Comparison of ENCODE assay signal across 18 cellular contexts in the genomic region with DNA sequence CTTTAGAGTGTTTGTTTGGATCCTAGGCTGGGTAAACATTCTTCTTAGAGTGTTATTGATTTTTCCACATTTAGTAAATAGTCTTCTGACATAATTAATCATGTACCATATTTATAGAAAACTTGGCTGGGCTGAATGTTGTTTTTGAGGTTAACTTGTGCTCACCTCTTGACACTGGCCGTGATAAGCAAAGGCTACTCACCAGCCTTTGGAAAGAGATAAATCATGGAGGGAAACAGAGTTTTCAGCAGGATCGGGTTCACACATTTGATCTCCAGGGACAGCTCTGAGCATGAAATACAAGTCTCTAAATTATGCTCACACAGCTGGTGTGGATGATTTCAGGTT. TPM values are rescaled to one million over a fixed set of nuclear protein-coding genes. Genes with fewer than 3 reads are reported as not detected.
A peak's percentile ranks its signal among the peaks of the same experiment; 100 is the strongest.
DNase-seq lines count a peak whose midpoint lies in the region; ATAC-seq and TF ChIP-seq lines count a peak whose summit lies in the region.
"Had no signal": no experiment of that assay in that cellular context is flagged by ENCODE, and none has a peak within 500 bp of the region (broad histone marks: within the 10 kb centered on the region; RNA-seq: fewer than 3 reads in every experiment).

No MANE protein-coding gene starts in this region.

- intact Hi-C loops in right lobe of liver (cut with DNase I): no loop called here

- in situ Hi-C loops in brain microvascular endothelial cell (cut with HindIII; ENCODE audit: low pct_ligation_motif_present, low sequenced_read_pairs): no loop called here

- 11% methylated on average over 2 of the region's 2 CpGs for WGBS in right lobe of liver (ENCODE audit: insufficient coverage, low coverage, low lambda C conversion rate, missing lambda C conversion rate)

- no peaks in the 10 kb centered on the region for H3K4me1 ChIP-seq in right lobe of liver
- peaks cover 24% of the 10 kb centered on the region for H3K4me1 ChIP-seq in Karpas-422 (ENCODE audit: low read length)
- peaks cover 3% of the 10 kb centered on the region for H3K4me1 ChIP-seq in osteoblast (ENCODE audit: insufficient read depth, low read length)

- no peaks in the 10 kb centered on the region for H4K20me1 ChIP-seq in Karpas-422 (ENCODE audit: insufficient read depth, low read depth, low read length)
- H4K20me1 ChIP-seq in osteoblast (ENCODE audit: insufficient read depth, low read length): no peaks in the 10 kb centered on the region

- ATAC-seq in right lobe of liver: peak; percentile 8 to 51 (median 47)

- H3K9me3 ChIP-seq in right lobe of liver (no peaks in the 10 kb centered on the region), Karpas-422 (ENCODE audit: low read length) (no peaks in the 10 kb centered on the region), osteoblast (ENCODE audit: low read depth, low read length) (no peaks in the 10 kb centered on the region)
- H3K9me3 ChIP-seq: thyroid gland had no signal

- H3K4me2 ChIP-seq in Karpas-422 (ENCODE audit: low read depth, low read length, poor library complexity, severe bottlenecking): no peak overlapping the region
- H3K4me2 ChIP-seq in osteoblast (ENCODE audit: insufficient read depth, low read length): no peak overlapping the region

- H3K27ac ChIP-seq in brain microvascular endothelial cell (no peak overlapping the region), right lobe of liver (peak overlapping the region in 1 of 3 donors; percentile 39), Karpas-422 (ENCODE audit: low read length) (no peak overlapping the region), osteoblast (ENCODE audit: low read depth, low read length) (no peak overlapping the region)
- H3K27ac ChIP-seq: GM23248, thyroid gland had no signal

- no peaks in the 10 kb centered on the region for H3K79me2 ChIP-seq in Karpas-422 (ENCODE audit: low read length)
- no peaks in the 10 kb centered on the region for H3K79me2 ChIP-seq in osteoblast (ENCODE audit: insufficient read depth, low read length)

- TF ChIP-seq POLR2A in right lobe of liver (IDR thresholded peaks at IDR 0.05): no peak

- H3K36me3 ChIP-seq in brain microvascular endothelial cell (replicated peaks) (no peaks in the 10 kb centered on the region), right lobe of liver (no peaks in the 10 kb centered on the region), Karpas-422 (ENCODE audit: insufficient read depth, low read length) (no peaks in the 10 kb centered on the region), osteoblast (ENCODE audit: insufficient read depth, low read length) (no peaks in the 10 kb centered on the region)
- H3K36me3 ChIP-seq: thyroid gland had no signal

- DNase-seq in A172 (ENCODE audit: low spot score) (peak; percentile 51), NCI-H226 (peak; percentile 12), brain microvascular endothelial cell (peak; percentile 59), right lobe of liver (no peak), globus pallidus (ENCODE audit: low spot score) (no peak), Karpas-422 (no peak), osteoblast (ENCODE audit: insufficient read length, low spot score, missing footprints) (no peak), GM20000 (ENCODE audit: low spot score) (no peak)
- DNase-seq: activated CD4-positive, alpha-beta memory T cell treated with anti-CD3 and anti-CD28 coated beads for 36 hours; activated effector memory CD4-positive, alpha-beta T cell treated with Interleukin-2 at 50 U/mL for 16 hours; effector memory CD4-positive, alpha-beta T cell; GM23248; islet precursor cell; KG1; NCI-H446 treated with DMSO at 0.1 percent for 48 hours; thyroid gland had no signal

- H3K9ac ChIP-seq in Karpas-422 (ENCODE audit: low read length): no peak overlapping the region
- H3K9ac ChIP-seq: GM23248 had no signal

- H2AFZ ChIP-seq in Karpas-422 (ENCODE audit: low read length): no peak overlapping the region
- no peak overlapping the region for H2AFZ ChIP-seq in osteoblast (ENCODE audit: low read length)
- H2AFZ ChIP-seq: GM23248 had no signal

- no peaks in the 10 kb centered on the region for H3K9me2 ChIP-seq in Karpas-422 (replicated peaks; ENCODE audit: insufficient read depth, low read length)

- H3K4me3 ChIP-seq in brain microvascular endothelial cell (ENCODE audit: low read depth, low read length) (no peak overlapping the region), right lobe of liver (no peak overlapping the region), Karpas-422 (ENCODE audit: low read length) (no peak overlapping the region), osteoblast (ENCODE audit: insufficient read depth, low read length) (no peak overlapping the region)
- H3K4me3 ChIP-seq: GM23248, thyroid gland had no signal

- TF ChIP-seq CTCF in brain microvascular endothelial cell (IDR thresholded peaks at IDR 0.05; ENCODE audit: low read depth, low read length, missing control alignments) (no peak), right lobe of liver (IDR thresholded peaks at IDR 0.05) (no peak), osteoblast (IDR thresholded peaks at IDR 0.05; ENCODE audit: extremely low read depth, low read depth, low read length) (no peak), GM20000 (IDR thresholded peaks at IDR 0.05; ENCODE audit: extremely low read depth, missing control alignments) (no peak)

- H3K27me3 ChIP-seq in brain microvascular endothelial cell (replicated peaks): no peaks in the 10 kb centered on the region
- H3K27me3 ChIP-seq in right lobe of liver: no peaks in the 10 kb centered on the region
- no peaks in the 10 kb centered on the region for H3K27me3 ChIP-seq in Karpas-422 (ENCODE audit: low read length)
- H3K27me3 ChIP-seq in osteoblast (ENCODE audit: insufficient read depth, low read length): peaks cover 13% of the 10 kb centered on the region
- H3K27me3 ChIP-seq: thyroid gland had no signal

RNA-seq across cellular contexts. Expression of a gene that starts 6.3 kb away (rescaled TPM):
- total RNA-seq in A172 (2014; rRNA removed; shearing (Covaris generic)): not detected in 2 replicates
- total RNA-seq in right lobe of liver (10 to 100 TPM in 2 of 6 experiments, 1 to 10 TPM in 4; 3.9 to 21.5 (median 9.2) TPM), osteoblast (not detected in 2 replicates)
- not detected in 2 replicates for total RNA-seq in Karpas-422 (2014; rRNA removed; shearing (Covaris generic); ENCODE audit: low replicate concordance)
- total RNA-seq: GM23248 had no signal

RNA-seq across cellular contexts. Expression of a gene that starts 42.9 kb away (rescaled TPM):
- total RNA-seq in A172 (2014; rRNA removed; shearing (Covaris generic)): 0.07 and 0.17 TPM in 2 replicates
- 10 to 100 TPM in 2 of 6 experiments, 1 to 10 TPM in 4; 1.4 to 15.6 (median 4.9) TPM for total RNA-seq in right lobe of liver
- not detected in 2 replicates for total RNA-seq in Karpas-422 (2014; rRNA removed; shearing (Covaris generic); ENCODE audit: low replicate concordance)
- 0.29 and 0.36 TPM in 2 replicates for total RNA-seq in osteoblast
- total RNA-seq: activated CD4-positive, alpha-beta memory T cell treated with anti-CD3 and anti-CD28 coated beads for 36 hours had no signal

RNA-seq across cellular contexts. Expression of a gene that starts 57.3 kb away (rescaled TPM):
- not detected in 2 replicates for total RNA-seq in A172 (2014; rRNA removed; shearing (Covaris generic))
- not detected for total RNA-seq in right lobe of liver
- total RNA-seq in Karpas-422 (2014; rRNA removed; shearing (Covaris generic); ENCODE audit: low replicate concordance): not detected in 2 replicates
- total RNA-seq in osteoblast: not detected in 2 replicates
- total RNA-seq: activated CD4-positive, alpha-beta memory T cell treated with anti-CD3 and anti-CD28 coated beads for 36 hours; glomerular endothelial cell; GM23248; RPMI7951; thyroid gland had no signal

Comparison
In these comparisons a context has a peak if more than half of its experiments do, and no peak if none do; other contexts are left out.
1. DNase-seq: peak in A172 (single experiment), NCI-H226 (single experiment) and brain microvascular endothelial cell (single experiment); none in right lobe of liver (0 of 3), globus pallidus (single experiment), Karpas-422 (single experiment), osteoblast (single experiment) and GM20000 (single experiment).